1 cellular context compared by ENCODE assay signal in the genomic region with DNA sequence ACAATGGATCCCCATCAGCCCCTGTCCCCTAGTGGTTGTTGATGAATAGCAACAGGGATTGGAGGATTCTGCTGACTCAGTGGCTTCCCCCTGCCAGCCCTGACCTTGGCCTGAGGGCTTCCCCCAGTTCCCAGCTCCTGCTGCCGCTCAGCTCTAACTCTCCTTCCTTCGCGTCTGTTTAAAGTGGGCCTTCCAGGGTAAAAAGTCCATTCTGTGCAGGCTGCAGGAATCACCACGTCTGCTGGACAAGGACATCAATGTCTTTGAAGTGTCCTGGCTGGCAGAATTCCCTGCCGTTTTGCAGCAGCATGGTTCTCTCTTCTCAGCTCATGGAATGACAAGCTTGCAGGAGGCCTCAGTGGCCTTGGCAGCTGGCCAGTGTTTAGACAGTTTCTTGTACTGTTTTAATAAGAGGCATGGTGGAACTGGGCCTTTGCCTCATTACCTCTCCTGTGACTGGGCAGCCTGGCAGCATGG.
TF ChIP-seq lines count a peak whose summit lies in the region.

No MANE protein-coding gene starts in this region.

TF ChIP-seq in HEK293, 187 proteins besides CTCF, POLR2A, EP300 and RAD21 (continued from another document):
- peak; percentile 86 for TF ChIP-seq ZIC2 (tag by site-specific recombination; IDR thresholded peaks at IDR 0.05)
